11 cellular contexts compared by ENCODE assay signal in the genomic region with DNA sequence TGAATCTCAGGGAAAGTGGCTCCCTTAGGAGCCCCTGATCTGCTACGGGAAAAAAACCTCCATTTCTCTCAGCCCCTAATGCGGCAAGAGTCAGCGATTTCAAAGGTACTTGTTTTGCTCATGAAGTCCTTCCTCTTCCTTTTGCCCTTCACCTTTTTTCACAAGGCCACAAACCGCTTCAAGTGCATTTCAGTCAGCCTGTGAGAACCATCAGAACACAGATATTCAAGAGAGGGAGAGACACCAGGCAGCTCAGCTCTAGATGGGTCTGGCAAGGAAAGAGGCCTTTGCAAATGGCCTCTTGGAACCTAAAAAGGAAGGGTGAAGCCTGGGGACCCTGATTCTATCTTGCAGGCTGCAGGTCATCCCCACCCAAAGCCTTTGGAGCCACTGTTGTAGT.
DNase-seq lines count a peak whose midpoint lies in the region; ATAC-seq and TF ChIP-seq lines count a peak whose summit lies in the region.
"Had no signal": no experiment of that assay in that cellular context is flagged by ENCODE, and none has a peak within 500 bp of the region (broad histone marks: within the 10 kb centered on the region; RNA-seq: fewer than 3 reads in every experiment).

No MANE protein-coding gene starts in this region.

- no peak overlapping the region for H3K4me3 ChIP-seq in stomach
- H3K4me3 ChIP-seq in H7 (ENCODE audit: insufficient read depth, low read depth, low read length): no peak overlapping the region

- 57 to 65% (median 62%) methylated on average over 4 of the region's 4 CpGs for WGBS in stomach, 5 donors

- no peak for TF ChIP-seq EP300 in stomach (IDR thresholded peaks at IDR 0.05)

- H3K4me1 ChIP-seq in stomach: peaks cover 4 to 32% (median 17%) of the 10 kb centered on the region in 4 donors

- H3K27ac ChIP-seq in layer of hippocampus (ENCODE audit: low read depth, low read length): peak overlapping the region; percentile 60
- H3K27ac ChIP-seq in stomach: peak overlapping the region in 4 of 5 donors; percentile 56 to 75 (median 68)

- intact Hi-C loops in stomach (cut with DNase I; ENCODE audit: low total_unique reads): no loop called here

- TF ChIP-seq CTCF in stomach (IDR thresholded peaks at IDR 0.05): no peak

- peaks cover 6% of the 10 kb centered on the region for H3K9me3 Mint-ChIP-seq in activated naive CD8-positive, alpha-beta T cell treated with anti-CD3 and anti-CD28 coated beads, Interleukin-2, amount 50 U/mL, for 24 hours
- H3K9me3 Mint-ChIP-seq: activated CD4-positive, alpha-beta memory T cell treated with anti-CD3 and anti-CD28 coated beads for 36 hours; activated naive CD4-positive, alpha-beta T cell treated with anti-CD3 and anti-CD28 coated beads, Interleukin-2, amount 50 U/mL, for 24 hours had no signal

- H3K27me3 Mint-ChIP-seq in activated naive CD8-positive, alpha-beta T cell treated with anti-CD3 and anti-CD28 coated beads, Interleukin-2, amount 50 U/mL, for 24 hours: peaks cover 3% of the 10 kb centered on the region
- H3K27me3 Mint-ChIP-seq: activated CD4-positive, alpha-beta memory T cell treated with anti-CD3 and anti-CD28 coated beads for 36 hours; activated naive CD4-positive, alpha-beta T cell treated with anti-CD3 and anti-CD28 coated beads, Interleukin-2, amount 50 U/mL, for 24 hours had no signal

- no peak overlapping the region for H3K4me3 Mint-ChIP-seq in activated naive CD8-positive, alpha-beta T cell treated with anti-CD3 and anti-CD28 coated beads, Interleukin-2, amount 50 U/mL, for 24 hours
- H3K4me3 Mint-ChIP-seq: activated CD4-positive, alpha-beta memory T cell treated with anti-CD3 and anti-CD28 coated beads for 36 hours; activated naive CD4-positive, alpha-beta T cell treated with anti-CD3 and anti-CD28 coated beads, Interleukin-2, amount 50 U/mL, for 24 hours had no signal

- no peaks in the 10 kb centered on the region for H3K27me3 ChIP-seq in layer of hippocampus (ENCODE audit: control insufficient read depth, insufficient read depth, low read length)
- H3K27me3 ChIP-seq in stomach: no peaks in the 10 kb centered on the region
- H3K27me3 ChIP-seq in H7 (ENCODE audit: control insufficient read depth, insufficient read depth, low read length): no peaks in the 10 kb centered on the region

- ATAC-seq in GM18909 (IDR thresholded peaks at IDR 0.05; ENCODE audit: poor library complexity, unreplicated experiment): peak; percentile 36
- ATAC-seq in activated naive CD8-positive, alpha-beta T cell treated with anti-CD3 and anti-CD28 coated beads, Interleukin-2, amount 50 U/mL, for 24 hours: no peak

- H3K36me3 Mint-ChIP-seq in activated naive CD8-positive, alpha-beta T cell treated with anti-CD3 and anti-CD28 coated beads, Interleukin-2, amount 50 U/mL, for 24 hours (ENCODE audit: low read depth): peaks cover 8% of the 10 kb centered on the region
- H3K36me3 Mint-ChIP-seq: activated CD4-positive, alpha-beta memory T cell treated with anti-CD3 and anti-CD28 coated beads for 36 hours; activated naive CD4-positive, alpha-beta T cell treated with anti-CD3 and anti-CD28 coated beads, Interleukin-2, amount 50 U/mL, for 24 hours had no signal

- peak overlapping the region; percentile 18 for H3K27ac Mint-ChIP-seq in activated naive CD8-positive, alpha-beta T cell treated with anti-CD3 and anti-CD28 coated beads, Interleukin-2, amount 50 U/mL, for 24 hours
- H3K27ac Mint-ChIP-seq: activated CD4-positive, alpha-beta memory T cell treated with anti-CD3 and anti-CD28 coated beads for 36 hours; activated naive CD4-positive, alpha-beta T cell treated with anti-CD3 and anti-CD28 coated beads, Interleukin-2, amount 50 U/mL, for 24 hours had no signal

- TF ChIP-seq POLR2A in stomach (IDR thresholded peaks at IDR 0.05): no peak

- peaks cover 22% of the 10 kb centered on the region for H3K4me1 Mint-ChIP-seq in activated naive CD8-positive, alpha-beta T cell treated with anti-CD3 and anti-CD28 coated beads, Interleukin-2, amount 50 U/mL, for 24 hours

- DNase-seq in activated naive CD8-positive, alpha-beta T cell treated with anti-CD3 and anti-CD28 coated beads, Interleukin-2, amount 50 U/mL, for 24 hours: no peak
- DNase-seq in stomach (no peak), NCI-H524 treated with DMSO at 0.1 percent for 48 hours (lab: John Stamatoyannopoulos, UW) (no peak), HuH-7 (ENCODE audit: low spot score) (no peak), H7 (no peak)
- no peak for DNase-seq in activated CD4-positive, alpha-beta T cell treated with anti-CD3 and anti-CD28 coated beads, Interleukin-2, amount 50 U/mL, for 1 hour
- DNase-seq: activated CD4-positive, alpha-beta memory T cell treated with anti-CD3 and anti-CD28 coated beads for 36 hours; NCI-H2029 treated with DMSO at 0.1 percent for 48 hours had no signal

- H3K36me3 ChIP-seq in stomach (no peaks in the 10 kb centered on the region), H7 (replicated peaks; ENCODE audit: control insufficient read depth, insufficient read depth, low read length) (no peaks in the 10 kb centered on the region)

- no peaks in the 10 kb centered on the region for H3K9me3 ChIP-seq in stomach
